Comparison of ENCODE assay signal across 27 cellular contexts in genomic region chr1:112896783-112897182, GRCh38.
"Had no signal": no experiment of that assay in that cellular context is flagged by ENCODE, and none has a peak within 500 bp of the region (broad histone marks: within the 10 kb centered on the region; RNA-seq: fewer than 3 reads in every experiment).

No MANE protein-coding gene starts in this region.

- H3K36me3 ChIP-seq: stomach, suprapubic skin, thoracic aorta, tibial artery, tibial nerve, transverse colon, upper lobe of left lung, upper lobe of right lung, uterus, vagina had no signal

- H3K27me3 ChIP-seq: stomach, suprapubic skin, testis, tibial artery, tibial nerve, transverse colon, upper lobe of left lung, upper lobe of right lung, uterus, vagina had no signal

- ATAC-seq: stimulated activated effector memory CD8-positive, alpha-beta T cell treated with anti-CD3 and anti-CD28 coated beads, Interleukin-12 subunit alpha, Interleukin-12 subunit beta, amount 100 ng/mL, for 72 hours; stimulated activated memory B cell treated with anti-CD40 and anti-IgM and Interleukin-4, amounts not matched to agents 10 μg/mL and 1 μg/mL and 100 μg/mL, for 72 hours; stimulated activated naive B cell treated with anti-CD40 and anti-IgM and Interleukin-4, amounts not matched to agents 10 μg/mL and 1 μg/mL and 100 μg/mL, for 72 hours; stimulated activated naive CD8-positive, alpha-beta T cell treated with anti-CD3 and anti-CD28 coated beads, Interleukin-15, amount 100 ng/mL, for 72 hours; stimulated activated naive CD8-positive, alpha-beta T cell treated with anti-CD3 and anti-CD28 coated beads, Interleukin-15, Interleukin-2, amounts not matched to agents 100 U/mL and 50 U/mL, for 24 hours; upper lobe of right lung had no signal

- H3K9me3 Mint-ChIP-seq: stimulated activated effector memory CD8-positive, alpha-beta T cell treated with anti-CD3 and anti-CD28 coated beads, Interleukin-12 subunit alpha, Interleukin-12 subunit beta, amount 100 ng/mL, for 72 hours had no signal

- H3K4me3 ChIP-seq: stomach, suprapubic skin, testis, thoracic aorta, tibial artery, tibial nerve, transverse colon, upper lobe of left lung, upper lobe of right lung, uterus, vagina had no signal

- H3K27me3 Mint-ChIP-seq: stimulated activated memory B cell treated with anti-CD40 and anti-IgM and Interleukin-4, amounts not matched to agents 10 μg/mL and 1 μg/mL and 100 μg/mL, for 72 hours; stimulated activated naive B cell treated with anti-CD40 and anti-IgM and Interleukin-4, amounts not matched to agents 10 μg/mL and 1 μg/mL and 100 μg/mL, for 72 hours; stimulated activated naive CD8-positive, alpha-beta T cell treated with anti-CD3 and anti-CD28 coated beads, Interleukin-15, amount 100 ng/mL, for 72 hours; stimulated activated naive CD8-positive, alpha-beta T cell treated with anti-CD3 and anti-CD28 coated beads, Interleukin-15, Interleukin-2, amounts not matched to agents 100 ng/mL and 50 ng/mL, for 24 hours; type B pancreatic cell had no signal

- H3K4me1 Mint-ChIP-seq: stimulated activated effector memory CD8-positive, alpha-beta T cell treated with anti-CD3 and anti-CD28 coated beads, Interleukin-12 subunit alpha, Interleukin-12 subunit beta, amount 100 ng/mL, for 72 hours; stimulated activated memory B cell treated with anti-CD40 and anti-IgM and Interleukin-4, amounts not matched to agents 10 μg/mL and 1 μg/mL and 100 μg/mL, for 72 hours; stimulated activated naive B cell treated with anti-CD40 and anti-IgM and Interleukin-4, amounts not matched to agents 10 μg/mL and 1 μg/mL and 100 μg/mL, for 72 hours; stimulated activated naive CD8-positive, alpha-beta T cell treated with anti-CD3 and anti-CD28 coated beads, Interleukin-15, amount 100 ng/mL, for 72 hours had no signal

- H3K27ac ChIP-seq: stomach, suprapubic skin, testis, thoracic aorta, tibial artery, tibial nerve, transverse colon, upper lobe of left lung, upper lobe of right lung, uterus, vagina had no signal

- H3K36me3 Mint-ChIP-seq: stimulated activated effector memory CD8-positive, alpha-beta T cell treated with anti-CD3 and anti-CD28 coated beads, Interleukin-12 subunit alpha, Interleukin-12 subunit beta, amount 100 ng/mL, for 72 hours; stimulated activated memory B cell treated with anti-CD40 and anti-IgM and Interleukin-4, amounts not matched to agents 10 μg/mL and 1 μg/mL and 100 μg/mL, for 72 hours had no signal

- H3K4me1 ChIP-seq: stomach, suprapubic skin, testis, tibial artery, tibial nerve, transverse colon, upper lobe of left lung, upper lobe of right lung, uterus, vagina had no signal

- H3K9me3 ChIP-seq: testis, uterus, vagina had no signal

- H3K27ac Mint-ChIP-seq: stimulated activated effector memory CD8-positive, alpha-beta T cell treated with anti-CD3 and anti-CD28 coated beads, Interleukin-12 subunit alpha, Interleukin-12 subunit beta, amount 100 ng/mL, for 72 hours; stimulated activated memory B cell treated with anti-CD40 and anti-IgM and Interleukin-4, amounts not matched to agents 10 μg/mL and 1 μg/mL and 100 μg/mL, for 72 hours; stimulated activated naive B cell treated with anti-CD40 and anti-IgM and Interleukin-4, amounts not matched to agents 10 μg/mL and 1 μg/mL and 100 μg/mL, for 72 hours; stimulated activated naive CD8-positive, alpha-beta T cell treated with anti-CD3 and anti-CD28 coated beads, Interleukin-15, amount 100 ng/mL, for 72 hours; stimulated activated naive CD8-positive, alpha-beta T cell treated with anti-CD3 and anti-CD28 coated beads, Interleukin-15, Interleukin-2, amounts not matched to agents 100 ng/mL and 50 ng/mL, for 24 hours; type B pancreatic cell had no signal

- H3K4me3 Mint-ChIP-seq: stimulated activated effector memory CD8-positive, alpha-beta T cell treated with anti-CD3 and anti-CD28 coated beads, Interleukin-12 subunit alpha, Interleukin-12 subunit beta, amount 100 ng/mL, for 72 hours; stimulated activated memory B cell treated with anti-CD40 and anti-IgM and Interleukin-4, amounts not matched to agents 10 μg/mL and 1 μg/mL and 100 μg/mL, for 72 hours; stimulated activated naive B cell treated with anti-CD40 and anti-IgM and Interleukin-4, amounts not matched to agents 10 μg/mL and 1 μg/mL and 100 μg/mL, for 72 hours; stimulated activated naive CD8-positive, alpha-beta T cell treated with anti-CD3 and anti-CD28 coated beads, Interleukin-15, amount 100 ng/mL, for 72 hours; stimulated activated naive CD8-positive, alpha-beta T cell treated with anti-CD3 and anti-CD28 coated beads, Interleukin-15, Interleukin-2, amounts not matched to agents 100 ng/mL and 50 ng/mL, for 24 hours; type B pancreatic cell had no signal

- DNase-seq: stimulated activated CD4-positive, alpha-beta T cell treated with anti-CD3 and anti-CD28 coated beads, Interleukin-2, amount 100 ng/mL, for 48 hours; stimulated activated CD4-positive, alpha-beta T cell treated with anti-CD3 and anti-CD28 coated beads, Interleukin-4, amount 100 ng/mL, for 1 hour; stimulated activated CD4-positive, alpha-beta T cell treated with anti-CD3 and anti-CD28 coated beads, Interleukin-4, amount 100 ng/mL, for 24 hours; stimulated activated CD4-positive, alpha-beta T cell treated with anti-CD3 and anti-CD28 coated beads, Interleukin-4, amount 100 ng/mL, for 4 hours; stimulated activated CD8-positive, alpha-beta memory T cell treated with anti-CD3 and anti-CD28 coated beads, Interleukin-4, amount 100 ng/mL, for 48 hours; stimulated activated naive B cell treated with anti-CD40 and anti-IgM and Interleukin-4, amounts not matched to agents 10 μg/mL and 1 μg/mL and 100 μg/mL, for 72 hours; stimulated activated naive CD4-positive, alpha-beta T cell; stimulated activated naive CD4-positive, alpha-beta T cell treated with Interleukin-2 at 50 U/mL for 16 hours; stimulated activated naive CD8-positive, alpha-beta T cell treated with anti-CD3 and anti-CD28 coated beads, Interleukin-15, amount 100 ng/mL, for 72 hours; stimulated activated naive CD8-positive, alpha-beta T cell treated with anti-CD3 and anti-CD28 coated beads, Interleukin-15, Interleukin-2, amounts not matched to agents 100 U/mL and 50 U/mL, for 24 hours; stomach; substantia nigra; testis; tibial artery; transverse colon; trophoblast cell; upper lobe of left lung; upper lobe of right lung; uterus had no signal
